8 cellular contexts compared by ENCODE assay signal in genomic region chr12:57836442-57837375, GRCh38.
DNase-seq lines count a peak whose midpoint lies in the region; ATAC-seq and TF ChIP-seq lines count a peak whose summit lies in the region.

No MANE protein-coding gene starts in this region.

- no peak for TF ChIP-seq CTCF in GM12875 (IDR thresholded peaks at IDR 0.05; ENCODE audit: borderline replicate concordance, insufficient read depth, low read depth, low read length)

- no peaks in the 10 kb centered on the region for H3K36me3 ChIP-seq in ACC112 (ENCODE audit: insufficient read depth, low read length)

- peak; percentile 44 for ATAC-seq in HG02678 (IDR thresholded peaks at IDR 0.05; ENCODE audit: unreplicated experiment)

- H3K27ac ChIP-seq in ACC112 (ENCODE audit: low read depth, low read length), result peak overlapping the region; percentile 27

- H3K4me3 ChIP-seq in ACC112 (ENCODE audit: low read depth, low read length) (peak overlapping the region; percentile 39), GM12875 (ENCODE audit: low read depth, low read length) (peak overlapping the region; percentile 6)

- H2AFZ ChIP-seq in ACC112 (ENCODE audit: low read length, unreplicated experiment), result no peak overlapping the region

- H3K4me1 ChIP-seq in ACC112 (ENCODE audit: control insufficient read depth, insufficient read depth, low read length, unreplicated experiment), result peaks cover 83% of the 10 kb centered on the region

- H3K27me3 ChIP-seq in ACC112 (ENCODE audit: insufficient read depth, low read length), result no peaks in the 10 kb centered on the region

- DNase-seq in NCI-H2029 (lab: John Stamatoyannopoulos, UW) (peak; percentile 89), globus pallidus (ENCODE audit: low spot score) (peak; percentile 72), pons (ENCODE audit: low spot score) (peak; percentile 82)
- DNase-seq in activated T-helper 9 cell treated with anti-CD3 and anti-CD28 coated beads, Interleukin-2, amount 50 U/mL, for 16 hours (ENCODE audit: low read depth), result peak; percentile 11
- no peak for DNase-seq in effector CD8-positive, alpha-beta T cell (lab: John Stamatoyannopoulos, UW)

- H3K79me2 ChIP-seq in ACC112 (ENCODE audit: control insufficient read depth, insufficient read depth, low read length, unreplicated experiment), result peaks cover 95% of the 10 kb centered on the region
